Comparison of ENCODE assay signal across 1 cellular context in genomic region chr13:28579334-28579733, GRCh38.
A peak's percentile ranks its signal among the peaks of the same experiment; 100 is the strongest.
TF ChIP-seq lines count a peak whose summit lies in the region.

No MANE protein-coding gene starts in this region.

TF ChIP-seq in H1, 55 proteins besides CTCF, POLR2A, EP300 and RAD21:
- TF ChIP-seq CHD2 (IDR thresholded peaks at IDR 0.05; ENCODE audit: low read length) = 0 out of 2 replicates have a peak, but pooled peaks have one; percentile 13
- TF ChIP-seq TCF12 (IDR thresholded peaks at IDR 0.05; ENCODE audit: low read depth, low read length) = 0 out of 2 replicates have a peak, but pooled peaks have one; percentile 36
- TF ChIP-seq E2F6 (IDR thresholded peaks at IDR 0.05) = peak; percentile 11; the same call in 1 of the 2 replicates
- no peak for TF ChIP-seq JUND (IDR thresholded peaks at IDR 0.05; ENCODE audit: low read length)
- TF ChIP-seq TEAD4 (IDR thresholded peaks at IDR 0.05; ENCODE audit: low read depth, low read length) = peak; percentile 78
- no peak for TF ChIP-seq GABPA (IDR thresholded peaks at IDR 0.05; ENCODE audit: borderline replicate concordance, insufficient read depth, low read length)
- 0 out of 4 replicates have a peak, but pooled peaks of 1 of the 2 experiments have one; percentile 34 for TF ChIP-seq HDAC2 (IDR thresholded peaks at IDR 0.05; ENCODE audit: borderline replicate concordance in 1 of 2, low read depth in 2 of 2, low read length in 2 of 2)
- peak; percentile 29; the same call in 1 of the 2 replicates for TF ChIP-seq MAX (IDR thresholded peaks at IDR 0.05)
- TF ChIP-seq YY1 (IDR thresholded peaks at IDR 0.05; ENCODE audit: low read depth, low read length) = 0 out of 2 replicates have a peak, but pooled peaks have one; percentile 30
